In genomic region chr5:84383296-84383815, GRCh38 we compare ENCODE assay signal across 11 cellular contexts. TPM values are rescaled to one million over a fixed set of nuclear protein-coding genes. Genes with fewer than 3 reads are reported as not detected.
DNase-seq lines count a peak whose midpoint lies in the region; ATAC-seq and TF ChIP-seq lines count a peak whose summit lies in the region.
"Had no signal": no experiment of that assay in that cellular context is flagged by ENCODE, and none has a peak within 500 bp of the region (broad histone marks: within the 10 kb centered on the region; RNA-seq: fewer than 3 reads in every experiment).

No MANE protein-coding gene starts in this region.

- DNase-seq in stimulated activated naive CD8-positive, alpha-beta T cell treated with anti-CD3 and anti-CD28 coated beads, Interleukin-15, amount 100 ng/mL, for 72 hours = no peak
- no peak for DNase-seq in stimulated activated naive CD8-positive, alpha-beta T cell treated with anti-CD3 and anti-CD28 coated beads, Interleukin-15, Interleukin-2, amounts not matched to agents 100 U/mL and 50 U/mL, for 24 hours
- no peak for DNase-seq in fibroblast of lung (ENCODE audit: low read depth in 2 of 2)
- peak; percentile 23 for DNase-seq in osteoblast (ENCODE audit: insufficient read length, low spot score, missing footprints)
- no peak for DNase-seq in activated CD4-positive, alpha-beta memory T cell treated with anti-CD3 and anti-CD28 coated beads for 36 hours
- DNase-seq in activated T-cell treated with anti-CD3 and anti-CD28 coated beads, Interleukin-2, amount 50 U/mL, for 72 hours = no peak
- no peak for DNase-seq in HK-2 (ENCODE audit: unreplicated experiment)
- DNase-seq in NCI-H2107 treated with DMSO at 0.1 percent for 48 hours (lab: John Stamatoyannopoulos, UW; ENCODE audit: unreplicated experiment) = no peak
- DNase-seq: activated gamma-delta T cell treated with Interleukin-2 at 50 U/mL for 16 hours had no signal

- H3K36me3 Mint-ChIP-seq in activated CD4-positive, alpha-beta memory T cell treated with anti-CD3 and anti-CD28 coated beads for 36 hours = no peaks in the 10 kb centered on the region
- H3K36me3 Mint-ChIP-seq in activated T-cell treated with anti-CD3 and anti-CD28 coated beads, Interleukin-2, amount 50 U/mL, for 72 hours (ENCODE audit: insufficient read depth in 2 of 2) = peaks cover 0 to 5% of the 10 kb centered on the region in 2 donors

- no peak for TF ChIP-seq CTCF in fibroblast of lung (conservative IDR thresholded peaks at IDR 0.05 in 1 of 2, IDR thresholded peaks at IDR 0.05 in 1 of 2; ENCODE audit: low read depth in 1 of 2, low read length in 2 of 2)
- no peak for TF ChIP-seq CTCF in osteoblast (IDR thresholded peaks at IDR 0.05; ENCODE audit: extremely low read depth, low read depth, low read length)

- H3K27ac ChIP-seq in fibroblast of lung (ENCODE audit: insufficient read depth, low read length) (peak overlapping the region; percentile 7), osteoblast (ENCODE audit: low read depth, low read length) (peak overlapping the region; percentile 83)
- H3K27ac ChIP-seq: C4-2B had no signal

- H3K9ac ChIP-seq in fibroblast of lung (ENCODE audit: insufficient read depth, low read length) = peak overlapping the region; percentile 65

- no peak overlapping the region for H3K27ac Mint-ChIP-seq in stimulated activated naive CD8-positive, alpha-beta T cell treated with anti-CD3 and anti-CD28 coated beads, Interleukin-15, amount 100 ng/mL, for 72 hours
- no peak overlapping the region for H3K27ac Mint-ChIP-seq in activated CD4-positive, alpha-beta memory T cell treated with anti-CD3 and anti-CD28 coated beads for 36 hours
- no peak overlapping the region for H3K27ac Mint-ChIP-seq in activated T-cell treated with anti-CD3 and anti-CD28 coated beads, Interleukin-2, amount 50 U/mL, for 72 hours

- CTCF ChIA-PET in activated CD4-positive, alpha-beta memory T cell treated with anti-CD3 and anti-CD28 coated beads for 36 hours (lab: Charles Lee) = no interaction called here

- H3K4me1 ChIP-seq in fibroblast of lung (ENCODE audit: control insufficient read depth, extremely low read depth, insufficient read depth, low read length) (no peaks in the 10 kb centered on the region), osteoblast (ENCODE audit: insufficient read depth, low read length) (peaks cover 44% of the 10 kb centered on the region)

- peaks cover 7% of the 10 kb centered on the region for H3K27me3 ChIP-seq in fibroblast of lung (ENCODE audit: control insufficient read depth, insufficient read depth, low read length)
- H3K27me3 ChIP-seq in osteoblast (ENCODE audit: insufficient read depth, low read length) = no peaks in the 10 kb centered on the region

- H3K4me2 ChIP-seq in fibroblast of lung (ENCODE audit: extremely low read depth, insufficient read depth, low read length) (peak overlapping the region; percentile 70), osteoblast (ENCODE audit: insufficient read depth, low read length) (peak overlapping the region; percentile 97)

- intact Hi-C loops in activated CD4-positive, alpha-beta memory T cell treated with anti-CD3 and anti-CD28 coated beads for 36 hours (cut with micrococcal nuclease) = no loop called here

- H3K36me3 ChIP-seq in fibroblast of lung (ENCODE audit: control insufficient read depth, insufficient read depth, low read length) = no peaks in the 10 kb centered on the region
- H3K36me3 ChIP-seq in osteoblast (ENCODE audit: insufficient read depth, low read length) = peaks cover 6% of the 10 kb centered on the region

- peaks cover 24% of the 10 kb centered on the region for H3K4me1 Mint-ChIP-seq in stimulated activated naive CD8-positive, alpha-beta T cell treated with anti-CD3 and anti-CD28 coated beads, Interleukin-15, amount 100 ng/mL, for 72 hours
- peaks cover 2% of the 10 kb centered on the region for H3K4me1 Mint-ChIP-seq in activated CD4-positive, alpha-beta memory T cell treated with anti-CD3 and anti-CD28 coated beads for 36 hours (ENCODE audit: low read depth)
- peaks cover 8% of the 10 kb centered on the region for H3K4me1 Mint-ChIP-seq in activated T-cell treated with anti-CD3 and anti-CD28 coated beads, Interleukin-2, amount 50 U/mL, for 72 hours (ENCODE audit: low read depth)

- H3K79me2 ChIP-seq in fibroblast of lung (ENCODE audit: control insufficient read depth, insufficient read depth, low read length) (peaks cover 5% of the 10 kb centered on the region), osteoblast (ENCODE audit: insufficient read depth, low read length) (peaks cover 64% of the 10 kb centered on the region)

- H4K20me1 ChIP-seq in fibroblast of lung (ENCODE audit: control insufficient read depth, extremely low read depth, insufficient read depth, low read length) (no peaks in the 10 kb centered on the region), osteoblast (ENCODE audit: insufficient read depth, low read length) (no peaks in the 10 kb centered on the region)

- peak; percentile 12 for ATAC-seq in stimulated activated naive CD8-positive, alpha-beta T cell treated with anti-CD3 and anti-CD28 coated beads, Interleukin-15, amount 100 ng/mL, for 72 hours
- ATAC-seq in stimulated activated naive CD8-positive, alpha-beta T cell treated with anti-CD3 and anti-CD28 coated beads, Interleukin-15, Interleukin-2, amounts not matched to agents 100 U/mL and 50 U/mL, for 24 hours = no peak
- no peak for ATAC-seq in activated T-cell treated with anti-CD3 and anti-CD28 coated beads, Interleukin-2, amount 50 U/mL, for 72 hours (replicated peaks in 1 of 2)

- H3K4me3 ChIP-seq in fibroblast of lung (replicated peaks in 1 of 4; ENCODE audit: control extremely low read depth in 1 of 4, insufficient read depth in 1 of 4, low read depth in 3 of 4, low read length in 4 of 4) (peak overlapping the region; percentile 30 to 69 (median 62)), osteoblast (ENCODE audit: insufficient read depth, low read length) (peak overlapping the region; percentile 95)

- H3K9me3 ChIP-seq in fibroblast of lung (ENCODE audit: control insufficient read depth, insufficient read depth, low read depth, low read length) (no peaks in the 10 kb centered on the region), osteoblast (ENCODE audit: low read depth, low read length) (no peaks in the 10 kb centered on the region)

- no peaks in the 10 kb centered on the region for H3K9me3 Mint-ChIP-seq in stimulated activated naive CD8-positive, alpha-beta T cell treated with anti-CD3 and anti-CD28 coated beads, Interleukin-15, amount 100 ng/mL, for 72 hours
- H3K9me3 Mint-ChIP-seq in activated CD4-positive, alpha-beta memory T cell treated with anti-CD3 and anti-CD28 coated beads for 36 hours = no peaks in the 10 kb centered on the region
- H3K9me3 Mint-ChIP-seq in activated T-cell treated with anti-CD3 and anti-CD28 coated beads, Interleukin-2, amount 50 U/mL, for 72 hours = no peaks in the 10 kb centered on the region

- H2AFZ ChIP-seq in fibroblast of lung (ENCODE audit: low read length) (no peak overlapping the region), osteoblast (ENCODE audit: low read length) (peak overlapping the region; percentile 58)

- peaks cover 52% of the 10 kb centered on the region for H3K27me3 Mint-ChIP-seq in stimulated activated naive CD8-positive, alpha-beta T cell treated with anti-CD3 and anti-CD28 coated beads, Interleukin-15, amount 100 ng/mL, for 72 hours
- H3K27me3 Mint-ChIP-seq in activated CD4-positive, alpha-beta memory T cell treated with anti-CD3 and anti-CD28 coated beads for 36 hours = peaks cover 35% of the 10 kb centered on the region
- H3K27me3 Mint-ChIP-seq in activated T-cell treated with anti-CD3 and anti-CD28 coated beads, Interleukin-2, amount 50 U/mL, for 72 hours (ENCODE audit: low read depth) = peaks cover 40% of the 10 kb centered on the region

- POLR2A ChIA-PET in activated CD4-positive, alpha-beta memory T cell treated with anti-CD3 and anti-CD28 coated beads for 36 hours (lab: Charles Lee) = no interaction called here

- H3K4me3 Mint-ChIP-seq in stimulated activated naive CD8-positive, alpha-beta T cell treated with anti-CD3 and anti-CD28 coated beads, Interleukin-15, amount 100 ng/mL, for 72 hours = no peak overlapping the region
- no peak overlapping the region for H3K4me3 Mint-ChIP-seq in activated CD4-positive, alpha-beta memory T cell treated with anti-CD3 and anti-CD28 coated beads for 36 hours
- no peak overlapping the region for H3K4me3 Mint-ChIP-seq in activated T-cell treated with anti-CD3 and anti-CD28 coated beads, Interleukin-2, amount 50 U/mL, for 72 hours

RNA-seq across cellular contexts. Expression of gene EDIL3, which starts 1.3 kb away (rescaled TPM):
- 9.2 and 12.1 TPM in 2 replicates for total RNA-seq in fibroblast of lung
- polyA plus RNA-seq in fibroblast of lung = 8.1 and 149 TPM in 2 replicates
- 4.2 and 79.8 TPM in 2 replicates for polyA plus RNA-seq in fibroblast of lung (2012)
- polyA minus RNA-seq in fibroblast of lung (ENCODE audit: low replicate concordance) = 6.0 and 16.3 TPM in 2 replicates
- total RNA-seq in osteoblast = 366 and 406 TPM in 2 replicates
- total RNA-seq in activated CD4-positive, alpha-beta memory T cell treated with anti-CD3 and anti-CD28 coated beads for 36 hours = not detected
- total RNA-seq in activated T-cell treated with anti-CD3 and anti-CD28 coated beads, Interleukin-2, amount 50 U/mL, for 72 hours = not detected
- total RNA-seq: T-helper 2 cell treated with Interferon-gamma antibody and Interleukin-4, amounts not matched to agents 100 ng/mL and 5 ng/mL, for 36 hours had no signal

Comparison
In these comparisons a context has a peak if more than half of its experiments do, and no peak if none do; other contexts are left out.
1. RNA of gene EDIL3, which starts 1.3 kb away (total RNA-seq): 366 to 406 TPM in osteoblast; 9.2 to 12.1 TPM in fibroblast of lung, not detected in activated CD4-positive, alpha-beta memory T cell treated with anti-CD3 and anti-CD28 coated beads for 36 hours and not detected in activated T-cell treated with anti-CD3 and anti-CD28 coated beads, Interleukin-2, amount 50 U/mL, for 72 hours; every median in the first group is over 10 times any median in the second.